ENCODE assay signal across 2 cellular contexts in genomic region chr5:172142709-172143215, GRCh38.
TF ChIP-seq lines count a peak whose summit lies in the region.

No MANE protein-coding gene starts in this region.

TF ChIP-seq in HepG2, 621 proteins besides CTCF, POLR2A, EP300 and RAD21:
- TF ChIP-seq ZNF343 (CRISPR knock-in tag; IDR thresholded peaks at IDR 0.05) (no peak), ZNF768 (CRISPR knock-in tag; IDR thresholded peaks at IDR 0.05) (peak; percentile 55; the same call in 1 of the 2 replicates), ZNF629 (CRISPR knock-in tag; conservative IDR thresholded peaks at IDR 0.05) (peak; percentile 74), TEAD3 (CRISPR knock-in tag; optimal IDR thresholded peaks at IDR 0.05; ENCODE audit: borderline replicate concordance) (peak; percentile 57)

TF ChIP-seq in HEK293T, 16 proteins besides CTCF, POLR2A, EP300 and RAD21:
- no peak for TF ChIP-seq PKNOX1 (IDR thresholded peaks at IDR 0.05)
- no peak for TF ChIP-seq ZNF384 (IDR thresholded peaks at IDR 0.05)
- no peak for TF ChIP-seq SP1 (IDR thresholded peaks at IDR 0.05)
- TF ChIP-seq BHLHE40 (IDR thresholded peaks at IDR 0.05; ENCODE audit: borderline replicate concordance) = no peak
- no peak for TF ChIP-seq FOXM1 (IDR thresholded peaks at IDR 0.05; ENCODE audit: borderline replicate concordance)
- TF ChIP-seq ARNT (IDR thresholded peaks at IDR 0.05) = no peak
